Comparison of ENCODE assay signal across 1 cellular context in the genomic region with DNA sequence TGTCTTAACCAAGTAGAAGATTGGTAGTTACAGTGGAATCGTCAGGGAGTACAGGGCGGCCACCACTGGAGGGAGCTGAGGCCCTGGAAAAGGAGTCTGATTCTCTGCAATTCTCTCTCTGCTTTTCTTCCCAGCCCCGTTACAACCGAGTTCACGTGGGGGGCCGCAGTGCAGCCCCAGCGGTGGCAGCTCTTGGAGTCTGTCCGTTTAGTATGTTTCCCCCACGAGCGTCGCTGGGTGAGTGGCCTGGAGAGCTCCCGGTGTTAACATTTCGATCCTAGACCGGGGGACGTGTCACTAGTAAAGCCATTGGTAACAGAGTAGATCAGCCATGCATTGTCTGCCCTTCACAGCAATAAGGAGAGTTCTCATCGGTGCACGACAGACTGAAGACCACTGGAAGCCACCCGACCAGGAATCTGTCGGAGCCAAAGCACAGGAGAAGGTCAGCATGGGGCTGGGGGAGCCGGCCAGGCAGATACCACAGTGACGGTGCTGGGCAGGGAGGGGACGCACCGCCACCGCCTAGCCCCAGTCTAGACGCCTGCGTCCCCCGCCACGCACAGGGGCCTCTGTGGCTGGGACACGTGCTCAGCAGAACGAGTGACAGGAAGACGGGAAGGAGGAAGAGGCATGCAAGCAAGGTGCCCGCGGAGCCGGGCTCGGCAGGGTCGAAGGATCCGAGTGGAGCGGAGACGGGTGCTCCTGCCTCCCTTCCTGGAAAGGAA.
TF ChIP-seq lines count a peak whose summit lies in the region.

No MANE protein-coding gene starts in this region.

TF ChIP-seq in HepG2, 621 proteins besides CTCF, POLR2A, EP300 and RAD21 (continued from another document and continues in another):
- TF ChIP-seq, protein P1, sequence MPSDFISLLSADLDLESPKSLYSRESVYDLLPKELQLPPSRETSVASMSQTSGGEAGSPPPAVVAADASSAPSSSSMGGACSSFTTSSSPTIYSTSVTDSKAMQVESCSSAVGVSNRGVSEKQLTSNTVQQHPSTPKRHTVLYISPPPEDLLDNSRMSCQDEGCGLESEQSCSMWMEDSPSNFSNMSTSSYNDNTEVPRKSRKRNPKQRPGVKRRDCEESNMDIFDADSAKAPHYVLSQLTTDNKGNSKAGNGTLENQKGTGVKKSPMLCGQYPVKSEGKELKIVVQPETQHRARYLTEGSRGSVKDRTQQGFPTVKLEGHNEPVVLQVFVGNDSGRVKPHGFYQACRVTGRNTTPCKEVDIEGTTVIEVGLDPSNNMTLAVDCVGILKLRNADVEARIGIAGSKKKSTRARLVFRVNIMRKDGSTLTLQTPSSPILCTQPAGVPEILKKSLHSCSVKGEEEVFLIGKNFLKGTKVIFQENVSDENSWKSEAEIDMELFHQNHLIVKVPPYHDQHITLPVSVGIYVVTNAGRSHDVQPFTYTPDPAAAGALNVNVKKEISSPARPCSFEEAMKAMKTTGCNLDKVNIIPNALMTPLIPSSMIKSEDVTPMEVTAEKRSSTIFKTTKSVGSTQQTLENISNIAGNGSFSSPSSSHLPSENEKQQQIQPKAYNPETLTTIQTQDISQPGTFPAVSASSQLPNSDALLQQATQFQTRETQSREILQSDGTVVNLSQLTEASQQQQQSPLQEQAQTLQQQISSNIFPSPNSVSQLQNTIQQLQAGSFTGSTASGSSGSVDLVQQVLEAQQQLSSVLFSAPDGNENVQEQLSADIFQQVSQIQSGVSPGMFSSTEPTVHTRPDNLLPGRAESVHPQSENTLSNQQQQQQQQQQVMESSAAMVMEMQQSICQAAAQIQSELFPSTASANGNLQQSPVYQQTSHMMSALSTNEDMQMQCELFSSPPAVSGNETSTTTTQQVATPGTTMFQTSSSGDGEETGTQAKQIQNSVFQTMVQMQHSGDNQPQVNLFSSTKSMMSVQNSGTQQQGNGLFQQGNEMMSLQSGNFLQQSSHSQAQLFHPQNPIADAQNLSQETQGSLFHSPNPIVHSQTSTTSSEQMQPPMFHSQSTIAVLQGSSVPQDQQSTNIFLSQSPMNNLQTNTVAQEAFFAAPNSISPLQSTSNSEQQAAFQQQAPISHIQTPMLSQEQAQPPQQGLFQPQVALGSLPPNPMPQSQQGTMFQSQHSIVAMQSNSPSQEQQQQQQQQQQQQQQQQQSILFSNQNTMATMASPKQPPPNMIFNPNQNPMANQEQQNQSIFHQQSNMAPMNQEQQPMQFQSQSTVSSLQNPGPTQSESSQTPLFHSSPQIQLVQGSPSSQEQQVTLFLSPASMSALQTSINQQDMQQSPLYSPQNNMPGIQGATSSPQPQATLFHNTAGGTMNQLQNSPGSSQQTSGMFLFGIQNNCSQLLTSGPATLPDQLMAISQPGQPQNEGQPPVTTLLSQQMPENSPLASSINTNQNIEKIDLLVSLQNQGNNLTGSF (CRISPR knock-in tag; IDR thresholded peaks at IDR 0.05): no peak
- TF ChIP-seq NFE2 (CRISPR knock-in tag; IDR thresholded peaks at IDR 0.05) (no peak), KDM1A (CRISPR knock-in tag; IDR thresholded peaks at IDR 0.05) (no peak), MLXIP (CRISPR knock-in tag; IDR thresholded peaks at IDR 0.05; ENCODE audit: borderline replicate concordance) (no peak), MAF1 (CRISPR knock-in tag; IDR thresholded peaks at IDR 0.05; ENCODE audit: borderline replicate concordance) (no peak), ZFP1 (CRISPR knock-in tag; IDR thresholded peaks at IDR 0.05) (no peak), ZNF407 (CRISPR knock-in tag; IDR thresholded peaks at IDR 0.05; ENCODE audit: not compliant biosample characterization) (no peak), FOXO1 (CRISPR knock-in tag; IDR thresholded peaks at IDR 0.05) (no peak), SYNCRIP (IDR thresholded peaks at IDR 0.05; ENCODE audit: insufficient read depth, low read depth, low read length) (no peak), NKX3-1 (CRISPR knock-in tag; IDR thresholded peaks at IDR 0.05) (no peak), NFATC3 (CRISPR knock-in tag; IDR thresholded peaks at IDR 0.05) (no peak), ZNF629 (CRISPR knock-in tag; conservative IDR thresholded peaks at IDR 0.05) (no peak), TBX3 (IDR thresholded peaks at IDR 0.05; ENCODE audit: borderline replicate concordance) (no peak), ZNF543 (CRISPR knock-in tag; IDR thresholded peaks at IDR 0.05) (no peak), BHLHE40 (IDR thresholded peaks at IDR 0.05; ENCODE audit: low read length) (no peak; the same call in 1 of the 2 replicates), AGO1 (IDR thresholded peaks at IDR 0.05; ENCODE audit: low read depth, low read length, poor library complexity, severe bottlenecking) (peak; percentile 92), NFYB (CRISPR knock-in tag; IDR thresholded peaks at IDR 0.05) (no peak), ZNF430 (CRISPR knock-in tag; IDR thresholded peaks at IDR 0.05) (no peak), CCDC6 (CRISPR knock-in tag; IDR thresholded peaks at IDR 0.05) (no peak), TOPORS (CRISPR knock-in tag; IDR thresholded peaks at IDR 0.05) (no peak), ZEB1 (IDR thresholded peaks at IDR 0.05; ENCODE audit: insufficient replicate concordance, low read depth) (no peak), HNRNPL (IDR thresholded peaks at IDR 0.05; ENCODE audit: low read depth, low read length) (0 out of 2 replicates have a peak, but pooled peaks have one; percentile 10), PHF8 (CRISPR knock-in tag; IDR thresholded peaks at IDR 0.05) (no peak), ATF2 (CRISPR knock-in tag; IDR thresholded peaks at IDR 0.05) (no peak), ZNF607 (CRISPR knock-in tag; IDR thresholded peaks at IDR 0.05; ENCODE audit: borderline replicate concordance) (no peak), ARID2 (CRISPR knock-in tag; IDR thresholded peaks at IDR 0.05; ENCODE audit: borderline replicate concordance) (no peak), MAX (IDR thresholded peaks at IDR 0.05) (no peak), HNRNPLL (IDR thresholded peaks at IDR 0.05; ENCODE audit: low read depth, low read length, poor library complexity, severe bottlenecking) (peak; percentile 6), HDAC2 (CRISPR knock-in tag; IDR thresholded peaks at IDR 0.05) (0 out of 2 replicates have a peak, but pooled peaks have one; percentile 13), BRCA1 (CRISPR knock-in tag; IDR thresholded peaks at IDR 0.05) (no peak), SATB2 (CRISPR knock-in tag; IDR thresholded peaks at IDR 0.05) (no peak), DMTF1 (CRISPR knock-in tag; IDR thresholded peaks at IDR 0.05) (no peak), MXI1 (IDR thresholded peaks at IDR 0.05; ENCODE audit: borderline replicate concordance, low read depth, low read length) (no peak), ELF3 (CRISPR knock-in tag; IDR thresholded peaks at IDR 0.05) (no peak)
- TF ChIP-seq, protein P2, sequence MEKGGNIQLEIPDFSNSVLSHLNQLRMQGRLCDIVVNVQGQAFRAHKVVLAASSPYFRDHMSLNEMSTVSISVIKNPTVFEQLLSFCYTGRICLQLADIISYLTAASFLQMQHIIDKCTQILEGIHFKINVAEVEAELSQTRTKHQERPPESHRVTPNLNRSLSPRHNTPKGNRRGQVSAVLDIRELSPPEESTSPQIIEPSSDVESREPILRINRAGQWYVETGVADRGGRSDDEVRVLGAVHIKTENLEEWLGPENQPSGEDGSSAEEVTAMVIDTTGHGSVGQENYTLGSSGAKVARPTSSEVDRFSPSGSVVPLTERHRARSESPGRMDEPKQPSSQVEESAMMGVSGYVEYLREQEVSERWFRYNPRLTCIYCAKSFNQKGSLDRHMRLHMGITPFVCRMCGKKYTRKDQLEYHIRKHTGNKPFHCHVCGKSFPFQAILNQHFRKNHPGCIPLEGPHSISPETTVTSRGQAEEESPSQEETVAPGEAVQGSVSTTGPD (CRISPR knock-in tag; IDR thresholded peaks at IDR 0.05): no peak
